In genomic region chr3:182617511-182617910, GRCh38 we compare ENCODE assay signal across 10 cellular contexts.
"Had no signal": no experiment of that assay in that cellular context is flagged by ENCODE, and none has a peak within 500 bp of the region (broad histone marks: within the 10 kb centered on the region; RNA-seq: fewer than 3 reads in every experiment).

No MANE protein-coding gene starts in this region.

- H3K9me3 Mint-ChIP-seq: activated naive CD8-positive, alpha-beta T cell treated with anti-CD3 and anti-CD28 coated beads for 36 hours; activated T-helper 1 cell treated with anti-CD3 and anti-CD28 coated beads, Interleukin-12 subunit alpha, Interleukin-12 subunit beta, Interleukin-2, Interleukin-4 antibody, amounts not matched to agents 30 ng/mL and 10 ng/mL and 1 ng/mL, durations not matched to agents 14 hours and 24 hours and 36 hours; neural crest cell; stimulated activated effector memory CD8-positive, alpha-beta T cell treated with anti-CD3 and anti-CD28 coated beads, Interleukin-12 subunit alpha, Interleukin-12 subunit beta, amount 100 ng/mL, for 72 hours had no signal

- H3K4me3 ChIP-seq: gastroesophageal sphincter, lower lobe of right lung had no signal

- H3K9me3 ChIP-seq: gastroesophageal sphincter, lower lobe of right lung had no signal

- H3K27ac ChIP-seq: gastroesophageal sphincter, lower lobe of right lung had no signal

- ATAC-seq: gastroesophageal sphincter; lower lobe of right lung; stimulated activated effector memory CD8-positive, alpha-beta T cell treated with anti-CD3 and anti-CD28 coated beads, Interleukin-12 subunit alpha, Interleukin-12 subunit beta, amount 100 ng/mL, for 72 hours had no signal

- H3K27ac Mint-ChIP-seq: activated naive CD8-positive, alpha-beta T cell treated with anti-CD3 and anti-CD28 coated beads for 36 hours; activated T-helper 1 cell treated with anti-CD3 and anti-CD28 coated beads, Interleukin-12 subunit alpha, Interleukin-12 subunit beta, Interleukin-2, Interleukin-4 antibody, amounts not matched to agents 30 ng/mL and 10 ng/mL and 1 ng/mL, durations not matched to agents 14 hours and 24 hours and 36 hours; stimulated activated effector memory CD8-positive, alpha-beta T cell treated with anti-CD3 and anti-CD28 coated beads, Interleukin-12 subunit alpha, Interleukin-12 subunit beta, amount 100 ng/mL, for 72 hours had no signal

- DNase-seq: activated CD4-positive, CD25-positive, alpha-beta regulatory T cell treated with anti-CD3 and anti-CD28 coated beads, Interleukin-2, amount 50 U/mL, for 72 hours; activated naive CD8-positive, alpha-beta T cell treated with anti-CD3 and anti-CD28 coated beads for 36 hours; left colon; lower lobe of right lung; stimulated activated CD4-positive, alpha-beta T cell treated with anti-CD3 and anti-CD28 coated beads, Interleukin-12 subunit alpha, Interleukin-12 subunit beta, amount 100 ng/mL, for 4 hours; T1000 had no signal

- H3K36me3 ChIP-seq: gastroesophageal sphincter, lower lobe of right lung had no signal

- H3K36me3 Mint-ChIP-seq: activated naive CD8-positive, alpha-beta T cell treated with anti-CD3 and anti-CD28 coated beads for 36 hours; stimulated activated effector memory CD8-positive, alpha-beta T cell treated with anti-CD3 and anti-CD28 coated beads, Interleukin-12 subunit alpha, Interleukin-12 subunit beta, amount 100 ng/mL, for 72 hours had no signal

- H3K4me1 ChIP-seq: gastroesophageal sphincter, lower lobe of right lung had no signal

- H3K4me3 Mint-ChIP-seq: activated naive CD8-positive, alpha-beta T cell treated with anti-CD3 and anti-CD28 coated beads for 36 hours; activated T-helper 1 cell treated with anti-CD3 and anti-CD28 coated beads, Interleukin-12 subunit alpha, Interleukin-12 subunit beta, Interleukin-2, Interleukin-4 antibody, amounts not matched to agents 30 ng/mL and 10 ng/mL and 1 ng/mL, durations not matched to agents 14 hours and 24 hours and 36 hours; stimulated activated effector memory CD8-positive, alpha-beta T cell treated with anti-CD3 and anti-CD28 coated beads, Interleukin-12 subunit alpha, Interleukin-12 subunit beta, amount 100 ng/mL, for 72 hours had no signal

- H3K4me1 Mint-ChIP-seq: activated naive CD8-positive, alpha-beta T cell treated with anti-CD3 and anti-CD28 coated beads for 36 hours; stimulated activated effector memory CD8-positive, alpha-beta T cell treated with anti-CD3 and anti-CD28 coated beads, Interleukin-12 subunit alpha, Interleukin-12 subunit beta, amount 100 ng/mL, for 72 hours had no signal
